Comparison of ENCODE assay signal across 8 cellular contexts in the genomic region with DNA sequence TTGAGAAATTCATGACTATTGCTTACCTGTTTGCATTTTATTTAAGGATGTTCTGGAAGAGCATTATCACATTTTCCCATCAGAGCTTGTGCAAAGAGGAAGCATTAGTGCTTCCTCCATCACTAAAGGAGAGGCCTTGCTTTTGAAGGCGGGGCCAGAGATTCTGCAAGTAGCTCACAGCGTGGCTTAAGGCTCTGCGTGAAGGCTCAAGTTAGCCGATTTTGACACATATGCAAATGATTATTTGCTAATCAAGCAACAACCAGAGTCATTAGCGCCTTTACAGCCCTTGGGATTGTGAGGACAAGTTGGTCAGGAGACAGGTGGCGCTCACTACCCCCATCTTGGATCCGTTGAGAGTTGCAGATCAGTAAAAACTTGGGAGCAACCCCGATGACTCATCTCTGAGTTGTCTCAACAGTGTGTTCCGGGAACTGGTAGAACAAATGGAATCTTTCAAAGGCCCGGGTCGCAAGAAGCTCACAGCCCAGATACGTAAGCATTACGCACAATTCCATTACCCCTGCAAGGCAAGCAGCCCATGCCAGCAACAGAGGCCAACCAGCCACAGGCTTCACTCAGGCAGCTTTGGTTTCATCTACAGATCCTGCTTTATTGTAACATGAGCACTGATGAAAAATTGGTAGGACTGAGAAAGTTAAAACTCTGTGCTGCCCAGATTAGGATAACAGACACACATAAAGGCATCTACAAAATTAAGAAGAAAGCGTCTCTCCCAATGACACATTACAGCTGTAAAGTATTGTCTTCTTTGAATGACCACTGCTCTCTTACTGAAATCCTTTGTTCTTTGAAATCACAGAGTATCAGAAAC. TPM values are rescaled to one million over a fixed set of nuclear protein-coding genes. Genes with fewer than 3 reads are reported as not detected.
A peak's percentile ranks its signal among the peaks of the same experiment; 100 is the strongest.
DNase-seq lines count a peak whose midpoint lies in the region; ATAC-seq, FAIRE-seq and TF ChIP-seq lines count a peak whose summit lies in the region.

No MANE protein-coding gene starts in this region.

- H3K9me3 ChIP-seq in A549, result no peaks in the 10 kb centered on the region
- H3K9me3 ChIP-seq in suprapubic skin, result no peaks in the 10 kb centered on the region

- TF ChIP-seq EP300 in A549 (IDR thresholded peaks at IDR 0.05) (peak; percentile 64 to 89; a peak in 3 of 5 replicates), suprapubic skin (IDR thresholded peaks at IDR 0.05) (peak; percentile 79)

- peak overlapping the region; percentile 11 for H3K27ac Mint-ChIP-seq in dendritic cell treated with granulocyte-macrophage colony-stimulating factor and Interleukin-4, amounts not matched to agents 40 ng/mL and 50 ng/mL, for 4 days

- peak; percentile 93 to 98 for ATAC-seq in A549
- ATAC-seq in left lobe of liver, result peak; percentile 22

- no peak overlapping the region for H3K4me3 Mint-ChIP-seq in dendritic cell treated with granulocyte-macrophage colony-stimulating factor and Interleukin-4, amounts not matched to agents 40 ng/mL and 50 ng/mL, for 4 days

- peak overlapping the region; percentile 83 for H3K4me2 ChIP-seq in A549

- H3K4me1 ChIP-seq in A549 (peaks cover 45% of the 10 kb centered on the region), suprapubic skin (peaks cover 27% of the 10 kb centered on the region)

- H3K36me3 Mint-ChIP-seq in dendritic cell treated with granulocyte-macrophage colony-stimulating factor and Interleukin-4, amounts not matched to agents 40 ng/mL and 50 ng/mL, for 4 days (ENCODE audit: low read depth), result no peaks in the 10 kb centered on the region

- peak; percentile 42 for TF ChIP-seq POLR2A in A549 (IDR thresholded peaks at IDR 0.05; ENCODE audit: low read length)
- no peak for TF ChIP-seq POLR2A in suprapubic skin (IDR thresholded peaks at IDR 0.05)

- H3K36me3 ChIP-seq in suprapubic skin, result no peaks in the 10 kb centered on the region

- H3K27me3 Mint-ChIP-seq in dendritic cell treated with granulocyte-macrophage colony-stimulating factor and Interleukin-4, amounts not matched to agents 40 ng/mL and 50 ng/mL, for 4 days, result no peaks in the 10 kb centered on the region

- CTCF ChIA-PET in A549 (lab: Yijun Ruan, JAX), result interaction anchor here (0.5 to 7.1 kb wide), 14 partner anchors 11 to 483 kb away, joined by 3 to 104 read pairs (median 4); no protein-coding TSS in a partner anchor

- H3K27ac ChIP-seq in A549 (peak overlapping the region; percentile 89 to 95), suprapubic skin (peak overlapping the region; percentile 93)

- TF ChIP-seq CTCF in A549 (IDR thresholded peaks at IDR 0.05) (peak; percentile 42), suprapubic skin (IDR thresholded peaks at IDR 0.05) (peak in 1 of 2 donors; percentile 9)

- intact Hi-C loops in dendritic cell treated with granulocyte-macrophage colony-stimulating factor and Interleukin-4, amounts not matched to agents 40 ng/mL and 50 ng/mL, for 4 days (cut with micrococcal nuclease), result no loop called here

- peak; percentile 74 for FAIRE-seq in A549 (lab: Jason Lieb, UNC)

- no peaks in the 10 kb centered on the region for H3K27me3 ChIP-seq in suprapubic skin

- 3% methylated on average over 14 of the region's 14 CpGs for WGBS in A549 (ENCODE audit: missing lambda C conversion rate)
- WGBS in suprapubic skin, result 20% methylated on average over 14 of the region's 14 CpGs

- peak; percentile 44 to 57; a peak in 4 of 5 replicates for TF ChIP-seq RAD21 in A549 (conservative IDR thresholded peaks at IDR 0.05 in 1 of 2, IDR thresholded peaks at IDR 0.05 in 1 of 2)

- POLR2A ChIA-PET in A549 (lab: Yijun Ruan, JAX), result interaction anchor here (0.6 to 1.7 kb wide), 8 partner anchors 30 to 437 kb away, joined by 3 to 26 read pairs (median 4); partner anchors contain the start of gene SPTSSA

- DNase-seq in A549 (ENCODE audit: low read depth in 1 of 2, low spot score in 1 of 2) (peak; percentile 98 to 99), MV-4-11 (lab: John Stamatoyannopoulos, UW) (peak; percentile 85), left lobe of liver (ENCODE audit: low spot score) (no peak), suprapubic skin (ENCODE audit: low spot score in 2 of 2) (peak; percentile 87 to 91), NCI-H2081 (lab: John Stamatoyannopoulos, UW) (no peak), SHP77 treated with DMSO at 0.1 percent for 48 hours (lab: John Stamatoyannopoulos, UW) (no peak)
- no peak for DNase-seq in activated CD4-positive, alpha-beta T cell treated with anti-CD3 and anti-CD28 coated beads for 48 hours

- H3K4me3 ChIP-seq in A549, result no peak overlapping the region; the same call in 2 of the 3 replicates
- no peak overlapping the region for H3K4me3 ChIP-seq in suprapubic skin

- H3K9me3 Mint-ChIP-seq in dendritic cell treated with granulocyte-macrophage colony-stimulating factor and Interleukin-4, amounts not matched to agents 40 ng/mL and 50 ng/mL, for 4 days, result no peaks in the 10 kb centered on the region

- peaks cover 9% of the 10 kb centered on the region for H3K4me1 Mint-ChIP-seq in dendritic cell treated with granulocyte-macrophage colony-stimulating factor and Interleukin-4, amounts not matched to agents 40 ng/mL and 50 ng/mL, for 4 days (ENCODE audit: low read depth)

TF ChIP-seq in A549, 52 proteins besides CTCF, POLR2A, EP300 and RAD21 (continues in another document):
- no peak for TF ChIP-seq ELK1 (IDR thresholded peaks at IDR 0.05; ENCODE audit: low read depth, low read length)
- TF ChIP-seq EHMT2 (IDR thresholded peaks at IDR 0.05; ENCODE audit: low read depth), result no peak
- peak; percentile 51; the same call in 1 of the 2 replicates for TF ChIP-seq HOXA7 (CRISPR knock-in tag; IDR thresholded peaks at IDR 0.05)
- no peak for TF ChIP-seq BCL3 (IDR thresholded peaks at IDR 0.05)
- peak; percentile 91; the same call in 1 of the 2 replicates for TF ChIP-seq HOXB13 (CRISPR knock-in tag; IDR thresholded peaks at IDR 0.05; ENCODE audit: low read depth)
- no peak for TF ChIP-seq KDM1A (IDR thresholded peaks at IDR 0.05; ENCODE audit: low read depth)
- TF ChIP-seq RFX5 (IDR thresholded peaks at IDR 0.05), result no peak
- no peak for TF ChIP-seq MAZ (IDR thresholded peaks at IDR 0.05; ENCODE audit: borderline replicate concordance, low read depth, low read length)
- TF ChIP-seq ZFP36 (IDR thresholded peaks at IDR 0.05; ENCODE audit: borderline replicate concordance, partially characterized antibody), result no peak
- no peak for TF ChIP-seq TFCP2L1 (CRISPR knock-in tag; IDR thresholded peaks at IDR 0.05)
- no peak for TF ChIP-seq CHD2 (IDR thresholded peaks at IDR 0.05; ENCODE audit: low read length, partially characterized antibody)
- no peak for TF ChIP-seq ESRRA (IDR thresholded peaks at IDR 0.05; ENCODE audit: borderline replicate concordance, low read length)
- peak; percentile 91 for TF ChIP-seq FOSL2 (IDR thresholded peaks at IDR 0.05)
- TF ChIP-seq FOSL2 (CRISPR knock-in tag; IDR thresholded peaks at IDR 0.05), result peak; percentile 99
- no peak for TF ChIP-seq HEYL (CRISPR knock-in tag; IDR thresholded peaks at IDR 0.05)
- TF ChIP-seq FOSB (CRISPR knock-in tag; IDR thresholded peaks at IDR 0.05), result peak; percentile 45; the same call in 1 of the 2 replicates
- TF ChIP-seq NR3C1 (IDR thresholded peaks at IDR 0.05), result no peak
- TF ChIP-seq PHF8 (IDR thresholded peaks at IDR 0.05; ENCODE audit: borderline replicate concordance, low read depth), result no peak

RNA-seq across cellular contexts. Expression of gene SPTSSA, which starts 34.9 kb away (rescaled TPM):
- polyA plus RNA-seq in A549 (2011; rRNA removed), result 91.6 and 105 TPM in 2 replicates
- 70.8 and 71.7 TPM in 2 replicates for polyA plus RNA-seq in A549 (2012; cell fraction: cytosol; rRNA removed)
- 14.5 and 19.8 TPM in 2 replicates for polyA plus RNA-seq in A549 (2012; cell fraction: nucleus; rRNA removed)
- polyA plus RNA-seq in A549 (2017; fragmentation: RNase III; extraction: RNeasy Plus Mini Kit Qiagen cat#74134 plus additional on column Dnase treatment), result 35.6 to 68.0 TPM (median 65.3 TPM) in 3 replicates
- 31.5 and 37.6 TPM in 2 replicates for polyA minus RNA-seq in A549 (2011; rRNA and poly(A)+ RNA removed)
- 14.8 TPM for total RNA-seq in left lobe of liver
- total RNA-seq in suprapubic skin, result 10 to 100 TPM; 18.6 to 31.5 (median 28.1) TPM

RNA-seq across cellular contexts. Expression of gene EAPP, which starts 42.6 kb away (rescaled TPM):
- polyA plus RNA-seq in A549 (2011; rRNA removed) (62.3 and 93.0 TPM in 2 replicates), A549 (2017; fragmentation: RNase III; extraction: RNeasy Plus Mini Kit Qiagen cat#74134 plus additional on column Dnase treatment) (41.2 to 49.1 TPM (median 44.6 TPM) in 3 replicates)
- 20.1 and 22.2 TPM in 2 replicates for polyA plus RNA-seq in A549 (2012; cell fraction: cytosol; rRNA removed)
- polyA plus RNA-seq in A549 (2012; cell fraction: nucleus; rRNA removed), result 7.5 and 9.0 TPM in 2 replicates
- 23.3 and 23.4 TPM in 2 replicates for polyA minus RNA-seq in A549 (2011; rRNA and poly(A)+ RNA removed)
- total RNA-seq in left lobe of liver (15.5 TPM), suprapubic skin (10 to 100 TPM; 31.6 to 52.5 (median 43.7) TPM)

Comparison
In these comparisons a context has a peak if more than half of its experiments do, and no peak if none do; other contexts are left out.
1. DNase-seq: peak in A549 (2 of 2), MV-4-11 (single experiment) and suprapubic skin (2 of 2); none in left lobe of liver (single experiment), NCI-H2081 (0 of 2), activated CD4-positive, alpha-beta T cell treated with anti-CD3 and anti-CD28 coated beads for 48 hours (single experiment) and SHP77 treated with DMSO at 0.1 percent for 48 hours (single experiment).